2 cellular contexts compared by ENCODE assay signal in the genomic region with DNA sequence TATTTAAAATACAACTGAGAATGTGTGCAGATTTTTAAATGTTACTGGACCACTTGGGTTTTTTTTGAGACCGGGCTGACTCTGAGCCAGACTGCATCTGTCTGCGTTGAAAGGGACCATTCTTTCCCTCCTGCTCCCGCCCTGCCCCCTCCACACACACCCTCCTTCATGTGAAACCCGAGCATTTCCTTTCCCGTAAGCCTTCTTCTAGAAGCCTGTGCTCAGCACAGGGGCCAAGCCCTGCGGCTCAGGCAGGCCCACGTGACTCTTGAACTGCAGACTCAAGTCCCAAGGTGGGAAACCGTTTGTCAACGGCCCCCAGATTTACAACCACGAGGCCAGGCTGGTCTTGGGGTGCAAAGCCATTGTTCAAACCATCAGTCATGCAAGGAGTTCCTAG.
TF ChIP-seq lines count a peak whose summit lies in the region.

No MANE protein-coding gene starts in this region.

TF ChIP-seq in SK-N-SH treated with all-trans-retinoic acid at 6 μM for 48 hours, 23 proteins besides CTCF, POLR2A, EP300 and RAD21 (continued from another document):
- TF ChIP-seq GLIS3 (CRISPR knock-in tag; IDR thresholded peaks at IDR 0.05), result no peak

TF ChIP-seq in H1, 55 proteins besides CTCF, POLR2A, EP300 and RAD21 (continued from another document):
- TF ChIP-seq, protein P1, sequence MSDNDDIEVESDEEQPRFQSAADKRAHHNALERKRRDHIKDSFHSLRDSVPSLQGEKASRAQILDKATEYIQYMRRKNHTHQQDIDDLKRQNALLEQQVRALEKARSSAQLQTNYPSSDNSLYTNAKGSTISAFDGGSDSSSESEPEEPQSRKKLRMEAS (IDR thresholded peaks at IDR 0.05), result peak; percentile 94
- TF ChIP-seq CTBP2 (IDR thresholded peaks at IDR 0.05; ENCODE audit: borderline replicate concordance, insufficient read depth, insufficient read length, low read length) (no peak), RFX5 (IDR thresholded peaks at IDR 0.05; ENCODE audit: borderline replicate concordance, low read depth, low read length) (no peak), SUZ12 (IDR thresholded peaks at IDR 0.05; ENCODE audit: low read length) (no peak), SIN3A (conservative IDR thresholded peaks at IDR 0.05 in 1 of 2, IDR thresholded peaks at IDR 0.05 in 1 of 2; ENCODE audit: low read depth in 1 of 2, low read length in 2 of 2) (no peak), TCF12 (IDR thresholded peaks at IDR 0.05; ENCODE audit: low read depth, low read length) (no peak), FOSL1 (IDR thresholded peaks at IDR 0.05; ENCODE audit: insufficient read depth, low read depth, low read length) (no peak), RNF2 (IDR thresholded peaks at IDR 0.05; ENCODE audit: borderline replicate concordance, low read depth, low read length, missing control alignments, poor library complexity, severe bottlenecking) (no peak)
- TF ChIP-seq, protein P2, sequence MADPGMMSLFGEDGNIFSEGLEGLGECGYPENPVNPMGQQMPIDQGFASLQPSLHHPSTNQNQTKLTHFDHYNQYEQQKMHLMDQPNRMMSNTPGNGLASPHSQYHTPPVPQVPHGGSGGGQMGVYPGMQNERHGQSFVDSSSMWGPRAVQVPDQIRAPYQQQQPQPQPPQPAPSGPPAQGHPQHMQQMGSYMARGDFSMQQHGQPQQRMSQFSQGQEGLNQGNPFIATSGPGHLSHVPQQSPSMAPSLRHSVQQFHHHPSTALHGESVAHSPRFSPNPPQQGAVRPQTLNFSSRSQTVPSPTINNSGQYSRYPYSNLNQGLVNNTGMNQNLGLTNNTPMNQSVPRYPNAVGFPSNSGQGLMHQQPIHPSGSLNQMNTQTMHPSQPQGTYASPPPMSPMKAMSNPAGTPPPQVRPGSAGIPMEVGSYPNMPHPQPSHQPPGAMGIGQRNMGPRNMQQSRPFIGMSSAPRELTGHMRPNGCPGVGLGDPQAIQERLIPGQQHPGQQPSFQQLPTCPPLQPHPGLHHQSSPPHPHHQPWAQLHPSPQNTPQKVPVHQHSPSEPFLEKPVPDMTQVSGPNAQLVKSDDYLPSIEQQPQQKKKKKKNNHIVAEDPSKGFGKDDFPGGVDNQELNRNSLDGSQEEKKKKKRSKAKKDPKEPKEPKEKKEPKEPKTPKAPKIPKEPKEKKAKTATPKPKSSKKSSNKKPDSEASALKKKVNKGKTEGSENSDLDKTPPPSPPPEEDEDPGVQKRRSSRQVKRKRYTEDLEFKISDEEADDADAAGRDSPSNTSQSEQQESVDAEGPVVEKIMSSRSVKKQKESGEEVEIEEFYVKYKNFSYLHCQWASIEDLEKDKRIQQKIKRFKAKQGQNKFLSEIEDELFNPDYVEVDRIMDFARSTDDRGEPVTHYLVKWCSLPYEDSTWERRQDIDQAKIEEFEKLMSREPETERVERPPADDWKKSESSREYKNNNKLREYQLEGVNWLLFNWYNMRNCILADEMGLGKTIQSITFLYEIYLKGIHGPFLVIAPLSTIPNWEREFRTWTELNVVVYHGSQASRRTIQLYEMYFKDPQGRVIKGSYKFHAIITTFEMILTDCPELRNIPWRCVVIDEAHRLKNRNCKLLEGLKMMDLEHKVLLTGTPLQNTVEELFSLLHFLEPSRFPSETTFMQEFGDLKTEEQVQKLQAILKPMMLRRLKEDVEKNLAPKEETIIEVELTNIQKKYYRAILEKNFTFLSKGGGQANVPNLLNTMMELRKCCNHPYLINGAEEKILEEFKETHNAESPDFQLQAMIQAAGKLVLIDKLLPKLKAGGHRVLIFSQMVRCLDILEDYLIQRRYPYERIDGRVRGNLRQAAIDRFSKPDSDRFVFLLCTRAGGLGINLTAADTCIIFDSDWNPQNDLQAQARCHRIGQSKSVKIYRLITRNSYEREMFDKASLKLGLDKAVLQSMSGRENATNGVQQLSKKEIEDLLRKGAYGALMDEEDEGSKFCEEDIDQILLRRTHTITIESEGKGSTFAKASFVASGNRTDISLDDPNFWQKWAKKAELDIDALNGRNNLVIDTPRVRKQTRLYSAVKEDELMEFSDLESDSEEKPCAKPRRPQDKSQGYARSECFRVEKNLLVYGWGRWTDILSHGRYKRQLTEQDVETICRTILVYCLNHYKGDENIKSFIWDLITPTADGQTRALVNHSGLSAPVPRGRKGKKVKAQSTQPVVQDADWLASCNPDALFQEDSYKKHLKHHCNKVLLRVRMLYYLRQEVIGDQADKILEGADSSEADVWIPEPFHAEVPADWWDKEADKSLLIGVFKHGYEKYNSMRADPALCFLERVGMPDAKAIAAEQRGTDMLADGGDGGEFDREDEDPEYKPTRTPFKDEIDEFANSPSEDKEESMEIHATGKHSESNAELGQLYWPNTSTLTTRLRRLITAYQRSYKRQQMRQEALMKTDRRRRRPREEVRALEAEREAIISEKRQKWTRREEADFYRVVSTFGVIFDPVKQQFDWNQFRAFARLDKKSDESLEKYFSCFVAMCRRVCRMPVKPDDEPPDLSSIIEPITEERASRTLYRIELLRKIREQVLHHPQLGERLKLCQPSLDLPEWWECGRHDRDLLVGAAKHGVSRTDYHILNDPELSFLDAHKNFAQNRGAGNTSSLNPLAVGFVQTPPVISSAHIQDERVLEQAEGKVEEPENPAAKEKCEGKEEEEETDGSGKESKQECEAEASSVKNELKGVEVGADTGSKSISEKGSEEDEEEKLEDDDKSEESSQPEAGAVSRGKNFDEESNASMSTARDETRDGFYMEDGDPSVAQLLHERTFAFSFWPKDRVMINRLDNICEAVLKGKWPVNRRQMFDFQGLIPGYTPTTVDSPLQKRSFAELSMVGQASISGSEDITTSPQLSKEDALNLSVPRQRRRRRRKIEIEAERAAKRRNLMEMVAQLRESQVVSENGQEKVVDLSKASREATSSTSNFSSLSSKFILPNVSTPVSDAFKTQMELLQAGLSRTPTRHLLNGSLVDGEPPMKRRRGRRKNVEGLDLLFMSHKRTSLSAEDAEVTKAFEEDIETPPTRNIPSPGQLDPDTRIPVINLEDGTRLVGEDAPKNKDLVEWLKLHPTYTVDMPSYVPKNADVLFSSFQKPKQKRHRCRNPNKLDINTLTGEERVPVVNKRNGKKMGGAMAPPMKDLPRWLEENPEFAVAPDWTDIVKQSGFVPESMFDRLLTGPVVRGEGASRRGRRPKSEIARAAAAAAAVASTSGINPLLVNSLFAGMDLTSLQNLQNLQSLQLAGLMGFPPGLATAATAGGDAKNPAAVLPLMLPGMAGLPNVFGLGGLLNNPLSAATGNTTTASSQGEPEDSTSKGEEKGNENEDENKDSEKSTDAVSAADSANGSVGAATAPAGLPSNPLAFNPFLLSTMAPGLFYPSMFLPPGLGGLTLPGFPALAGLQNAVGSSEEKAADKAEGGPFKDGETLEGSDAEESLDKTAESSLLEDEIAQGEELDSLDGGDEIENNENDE (IDR thresholded peaks at IDR 0.05; ENCODE audit: insufficient replicate concordance, low read length), result no peak
- TF ChIP-seq, protein P3, sequence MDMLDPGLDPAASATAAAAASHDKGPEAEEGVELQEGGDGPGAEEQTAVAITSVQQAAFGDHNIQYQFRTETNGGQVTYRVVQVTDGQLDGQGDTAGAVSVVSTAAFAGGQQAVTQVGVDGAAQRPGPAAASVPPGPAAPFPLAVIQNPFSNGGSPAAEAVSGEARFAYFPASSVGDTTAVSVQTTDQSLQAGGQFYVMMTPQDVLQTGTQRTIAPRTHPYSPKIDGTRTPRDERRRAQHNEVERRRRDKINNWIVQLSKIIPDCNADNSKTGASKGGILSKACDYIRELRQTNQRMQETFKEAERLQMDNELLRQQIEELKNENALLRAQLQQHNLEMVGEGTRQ (IDR thresholded peaks at IDR 0.05; ENCODE audit: low read length), result peak; percentile 70
- TF ChIP-seq, protein P4, sequence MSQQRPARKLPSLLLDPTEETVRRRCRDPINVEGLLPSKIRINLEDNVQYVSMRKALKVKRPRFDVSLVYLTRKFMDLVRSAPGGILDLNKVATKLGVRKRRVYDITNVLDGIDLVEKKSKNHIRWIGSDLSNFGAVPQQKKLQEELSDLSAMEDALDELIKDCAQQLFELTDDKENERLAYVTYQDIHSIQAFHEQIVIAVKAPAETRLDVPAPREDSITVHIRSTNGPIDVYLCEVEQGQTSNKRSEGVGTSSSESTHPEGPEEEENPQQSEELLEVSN (IDR thresholded peaks at IDR 0.05), result peak; percentile 96
TF ChIP-seq in H1: peak in this region for 4.
